ENCODE assay signal across 8 cellular contexts in the genomic region with DNA sequence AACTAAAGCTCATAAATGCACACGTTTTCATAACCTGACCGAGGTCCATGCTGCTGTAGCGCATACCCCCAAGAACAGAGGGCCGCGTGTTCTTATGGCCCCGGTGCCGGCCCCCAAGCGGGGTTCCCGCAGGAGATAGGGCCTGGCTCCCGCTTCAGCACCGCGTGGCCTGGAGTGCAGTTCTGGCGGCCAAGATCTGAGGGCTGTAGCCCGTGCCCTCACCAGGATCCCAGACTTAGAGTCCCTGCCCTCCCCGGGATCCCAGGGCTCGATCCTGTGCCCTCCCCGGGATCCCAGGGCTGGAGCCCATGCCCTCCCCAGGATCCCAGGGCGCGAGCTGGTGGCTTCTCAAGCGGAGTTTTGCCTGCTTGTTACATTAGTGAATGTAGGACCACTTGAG. TPM values are rescaled to one million over a fixed set of nuclear protein-coding genes. Genes with fewer than 3 reads are reported as not detected.
A peak's percentile ranks its signal among the peaks of the same experiment; 100 is the strongest.
DNase-seq lines count a peak whose midpoint lies in the region; ATAC-seq lines count a peak whose summit lies in the region.

No MANE protein-coding gene starts in this region.

- peaks cover 40% of the 10 kb centered on the region for H3K4me1 Mint-ChIP-seq in activated CD8-positive, alpha-beta memory T cell treated with anti-CD3 and anti-CD28 coated beads, Interleukin-2, amount 10 ng/mL, durations not matched to agents 7 days and 5 days
- peaks cover 38 to 59% of the 10 kb centered on the region in 2 donors for H3K4me1 Mint-ChIP-seq in immature natural killer cell

- peaks cover 16% of the 10 kb centered on the region for H3K36me3 Mint-ChIP-seq in activated CD8-positive, alpha-beta memory T cell treated with anti-CD3 and anti-CD28 coated beads, Interleukin-2, amount 10 ng/mL, durations not matched to agents 7 days and 5 days
- H3K36me3 Mint-ChIP-seq in activated naive CD4-positive, alpha-beta T cell treated with anti-CD3 and anti-CD28 coated beads, Interleukin-2, amount 50 U/mL, for 72 hours = peaks cover 21 to 30% of the 10 kb centered on the region in 2 donors
- H3K36me3 Mint-ChIP-seq in immature natural killer cell = no peaks in the 10 kb centered on the region

- CTCF ChIA-PET in activated CD8-positive, alpha-beta memory T cell treated with anti-CD3 and anti-CD28 coated beads, Interleukin-2, amount 10 ng/mL, durations not matched to agents 7 days and 5 days (lab: Charles Lee) = interaction anchor here (0.6 to 11.0 kb wide), 17 partner anchors 9 to 734 kb away, joined by 3 to 153 read pairs (median 8); partner anchors contain the start of genes BLOC1S4 and TADA2B

- DNase-seq in activated CD8-positive, alpha-beta memory T cell treated with anti-CD3 and anti-CD28 coated beads, Interleukin-2, amount 10 ng/mL, durations not matched to agents 7 days and 5 days = no peak
- DNase-seq in activated CD8-positive, alpha-beta memory T cell treated with anti-CD3 and anti-CD28 coated beads, Interleukin-2, amount 50 U/mL, for 4 hours = no peak
- DNase-seq in activated naive CD4-positive, alpha-beta T cell treated with anti-CD3 and anti-CD28 coated beads, Interleukin-2, amount 50 U/mL, for 72 hours (ENCODE audit: low spot score in 2 of 2) = no peak
- DNase-seq in immature natural killer cell (no peak), substantia nigra (lab: John Stamatoyannopoulos, UW) (no peak), activated gamma-delta T cell (lab: John Stamatoyannopoulos, UW) (no peak)

- peaks cover 14% of the 10 kb centered on the region for H3K27me3 Mint-ChIP-seq in activated CD8-positive, alpha-beta memory T cell treated with anti-CD3 and anti-CD28 coated beads, Interleukin-2, amount 10 ng/mL, durations not matched to agents 7 days and 5 days
- peaks cover 5 to 8% (median 8%) of the 10 kb centered on the region in 3 donors for H3K27me3 Mint-ChIP-seq in immature natural killer cell (ENCODE audit: low read depth in 3 of 3)

- H3K4me3 Mint-ChIP-seq in activated CD8-positive, alpha-beta memory T cell treated with anti-CD3 and anti-CD28 coated beads, Interleukin-2, amount 10 ng/mL, durations not matched to agents 7 days and 5 days = peak overlapping the region; percentile 87
- peak overlapping the region; percentile 88 to 98 (median 95) for H3K4me3 Mint-ChIP-seq in immature natural killer cell

- peak overlapping the region; percentile 86 for H3K27ac ChIP-seq in substantia nigra (ENCODE audit: low read depth, low read length, poor library complexity, severe bottlenecking)

- no peak for ATAC-seq in activated CD8-positive, alpha-beta memory T cell treated with anti-CD3 and anti-CD28 coated beads, Interleukin-2, amount 10 ng/mL, durations not matched to agents 7 days and 5 days
- no peak for ATAC-seq in activated naive CD4-positive, alpha-beta T cell treated with anti-CD3 and anti-CD28 coated beads, Interleukin-2, amount 50 U/mL, for 72 hours
- ATAC-seq in GM21786 (IDR thresholded peaks at IDR 0.05; ENCODE audit: unreplicated experiment) = no peak
- ATAC-seq in HG02763 (IDR thresholded peaks at IDR 0.05; ENCODE audit: unreplicated experiment) = no peak

- peak overlapping the region; percentile 93 for H3K27ac Mint-ChIP-seq in activated CD8-positive, alpha-beta memory T cell treated with anti-CD3 and anti-CD28 coated beads, Interleukin-2, amount 10 ng/mL, durations not matched to agents 7 days and 5 days
- peak overlapping the region; percentile 90 to 98 for H3K27ac Mint-ChIP-seq in activated naive CD4-positive, alpha-beta T cell treated with anti-CD3 and anti-CD28 coated beads, Interleukin-2, amount 50 U/mL, for 72 hours
- peak overlapping the region; percentile 87 to 96 (median 95) for H3K27ac Mint-ChIP-seq in immature natural killer cell

- no peaks in the 10 kb centered on the region for H3K9me3 Mint-ChIP-seq in activated CD8-positive, alpha-beta memory T cell treated with anti-CD3 and anti-CD28 coated beads, Interleukin-2, amount 10 ng/mL, durations not matched to agents 7 days and 5 days (ENCODE audit: low read depth)
- H3K9me3 Mint-ChIP-seq in activated naive CD4-positive, alpha-beta T cell treated with anti-CD3 and anti-CD28 coated beads, Interleukin-2, amount 50 U/mL, for 72 hours = no peaks in the 10 kb centered on the region
- no peaks in the 10 kb centered on the region for H3K9me3 Mint-ChIP-seq in immature natural killer cell

RNA-seq across cellular contexts. Expression of gene GRPEL1, which starts 1.0 kb away (rescaled TPM):
- total RNA-seq in activated CD8-positive, alpha-beta memory T cell treated with anti-CD3 and anti-CD28 coated beads, Interleukin-2, amount 10 ng/mL, durations not matched to agents 7 days and 5 days = 10 to 100 TPM; 40.0 to 59.9 TPM
- total RNA-seq in activated naive CD4-positive, alpha-beta T cell treated with anti-CD3 and anti-CD28 coated beads, Interleukin-2, amount 50 U/mL, for 72 hours = 10 to 100 TPM; 60.7 to 81.9 TPM
- polyA plus RNA-seq in immature natural killer cell = 10 to 100 TPM; 40.4 to 58.9 (median 41.8) TPM

RNA-seq across cellular contexts. Expression of gene TADA2B, which starts 25.7 kb away (rescaled TPM):
- 10 to 100 TPM; 16.9 to 21.4 TPM for total RNA-seq in activated CD8-positive, alpha-beta memory T cell treated with anti-CD3 and anti-CD28 coated beads, Interleukin-2, amount 10 ng/mL, durations not matched to agents 7 days and 5 days
- total RNA-seq in activated naive CD4-positive, alpha-beta T cell treated with anti-CD3 and anti-CD28 coated beads, Interleukin-2, amount 50 U/mL, for 72 hours = 10 to 100 TPM; 11.8 to 12.7 TPM
- polyA plus RNA-seq in immature natural killer cell = 1 to 10 TPM; 2.1 to 3.9 (median 3.0) TPM
